In genomic region chr16:12097523-12098428, GRCh38 we compare ENCODE assay signal across 9 cellular contexts.
DNase-seq lines count a peak whose midpoint lies in the region; ATAC-seq, FAIRE-seq and TF ChIP-seq lines count a peak whose summit lies in the region.
"Had no signal": no experiment of that assay in that cellular context is flagged by ENCODE, and none has a peak within 500 bp of the region (broad histone marks: within the 10 kb centered on the region; RNA-seq: fewer than 3 reads in every experiment).

No MANE protein-coding gene starts in this region.

- 47% methylated on average over 20 of the region's 20 CpGs for WGBS in K562 (ENCODE audit: insufficient coverage, low coverage, missing lambda C conversion rate)

- in situ Hi-C loops in K562 (cut with MboI), result loop anchor here (10.0 kb wide), 1 partner anchor 167 kb away; no protein-coding TSS in a partner anchor

- peak; percentile 49 for FAIRE-seq in K562 (lab: Jason Lieb, UNC)

- H3K4me1 Mint-ChIP-seq in GM23338, result peaks cover 39% of the 10 kb centered on the region
- peaks cover 2% of the 10 kb centered on the region for H3K4me1 Mint-ChIP-seq in activated CD4-positive, alpha-beta T cell treated with anti-CD3 and anti-CD28 coated beads, Interleukin-2, amount 10 ng/mL, durations not matched to agents 24 days and 14 days

- H3K36me3 Mint-ChIP-seq in GM23338 (ENCODE audit: low read depth), result no peaks in the 10 kb centered on the region
- peaks cover 1% of the 10 kb centered on the region for H3K36me3 Mint-ChIP-seq in activated CD4-positive, alpha-beta T cell treated with anti-CD3 and anti-CD28 coated beads, Interleukin-2, amount 10 ng/mL, durations not matched to agents 24 days and 14 days (ENCODE audit: low read depth)

- no peak for DNase-seq in GM23338 (ENCODE audit: low spot score)
- DNase-seq in K562 (ENCODE audit: extremely low read depth in 1 of 4, low spot score in 3 of 4), result peak in 2 of 4 experiments; percentile 19 to 44
- DNase-seq in hypothalamus (lab: John Stamatoyannopoulos, UW), result peak in 35 of 51 donors; percentile 8 to 69 (median 40)
- DNase-seq in renal cortical epithelial cell (ENCODE audit: low read depth), result peak; percentile 60
- DNase-seq in NCI-H1436 (lab: John Stamatoyannopoulos, UW), result no peak
- DNase-seq in NCI-H2171 (lab: John Stamatoyannopoulos, UW), result no peak
- no peak for DNase-seq in activated CD4-positive, alpha-beta T cell treated with anti-CD3 and anti-CD28 coated beads, Interleukin-2, amount 10 ng/mL, durations not matched to agents 24 days and 14 days
- no peak for DNase-seq in activated CD4-positive, CD25-positive, alpha-beta regulatory T cell (lab: John Stamatoyannopoulos, UW)
- DNase-seq: activated naive CD8-positive, alpha-beta T cell treated with anti-CD3 and anti-CD28 coated beads for 36 hours had no signal

- intact Hi-C loops in K562 (cut with micrococcal nuclease), result loop anchor here (10.0 kb wide), 1 partner anchor 77 kb away; no protein-coding TSS in a partner anchor
- intact Hi-C loops in activated CD4-positive, alpha-beta T cell treated with anti-CD3 and anti-CD28 coated beads, Interleukin-2, amount 10 ng/mL, durations not matched to agents 24 days and 14 days (cut with micrococcal nuclease), result no loop called here

- H3K4me3 ChIP-seq in GM23338, result no peak overlapping the region
- no peak overlapping the region for H3K4me3 ChIP-seq in K562

- H3K9me1 ChIP-seq in K562 (ENCODE audit: control insufficient read depth, insufficient read depth, low read length), result no peaks in the 10 kb centered on the region

- H3K27me3 ChIP-seq in GM23338 (ENCODE audit: insufficient read depth) (no peaks in the 10 kb centered on the region), K562 (ENCODE audit: control insufficient read depth in 2 of 2, insufficient read depth in 2 of 2, low read length in 2 of 2) (no peaks in the 10 kb centered on the region; a peak in 2 of 5 replicates)

- no peak for TF ChIP-seq CTCF in GM23338 (conservative IDR thresholded peaks at IDR 0.05; ENCODE audit: low read depth in 2 of 2)
- TF ChIP-seq CTCF in K562 (IDR thresholded peaks at IDR 0.05 in 2 of 3, conservative IDR thresholded peaks at IDR 0.05 in 1 of 3; ENCODE audit: insufficient read depth in 2 of 3, low read depth in 1 of 3, low read length in 3 of 3), result no peak

- peak overlapping the region in 1 of 2 experiments; percentile 55; a peak in 1 of 4 replicates for H3K9ac ChIP-seq in K562 (ENCODE audit: insufficient read depth in 1 of 2, low read depth in 2 of 2, low read length in 2 of 2)

- TF ChIP-seq EP300 in K562 (IDR thresholded peaks at IDR 0.05; ENCODE audit: low read length), result peak; percentile 67

- H3K4me1 ChIP-seq in GM23338 (ENCODE audit: insufficient read depth), result no peaks in the 10 kb centered on the region; the same call in 1 of the 2 replicates
- peaks cover 9 to 10% of the 10 kb centered on the region in 2 experiments; a peak in 4 of 5 replicates for H3K4me1 ChIP-seq in K562 (replicated peaks in 1 of 2; ENCODE audit: control insufficient read depth in 2 of 2, insufficient read depth in 2 of 2, low read length in 2 of 2)

- no peak overlapping the region for H3K27ac Mint-ChIP-seq in GM23338
- no peak overlapping the region for H3K27ac Mint-ChIP-seq in activated CD4-positive, alpha-beta T cell treated with anti-CD3 and anti-CD28 coated beads, Interleukin-2, amount 10 ng/mL, durations not matched to agents 24 days and 14 days
- H3K27ac Mint-ChIP-seq: activated naive CD8-positive, alpha-beta T cell treated with anti-CD3 and anti-CD28 coated beads for 36 hours had no signal

- H3K4me2 ChIP-seq in GM23338, result 0 out of 2 replicates have a peak overlapping the region, but pooled peaks have one; percentile 26
- H3K4me2 ChIP-seq in K562 (ENCODE audit: insufficient read depth, low read length), result no peak overlapping the region; the same call in 1 of the 2 replicates

- H4K20me1 ChIP-seq in GM23338 (replicated peaks; ENCODE audit: insufficient read depth) (no peaks in the 10 kb centered on the region), K562 (replicated peaks; ENCODE audit: control insufficient read depth, insufficient read depth, low read length) (0 out of 2 replicates have a peak, but pooled peaks cover 10% of the 10 kb centered on the region)

- CTCF ChIA-PET in K562 (lab: Yijun Ruan, JAX; ENCODE audit: low intra/inter-chr PET ratio), result interaction anchor here (0.7 kb wide), 1 partner anchor 118 kb away, joined by 4 read pairs; no protein-coding TSS in a partner anchor

- H3K9me3 Mint-ChIP-seq in GM23338, result no peaks in the 10 kb centered on the region; the same call in 2 of the 3 replicates
- no peaks in the 10 kb centered on the region for H3K9me3 Mint-ChIP-seq in activated CD4-positive, alpha-beta T cell treated with anti-CD3 and anti-CD28 coated beads, Interleukin-2, amount 10 ng/mL, durations not matched to agents 24 days and 14 days
- H3K9me3 Mint-ChIP-seq: activated naive CD8-positive, alpha-beta T cell treated with anti-CD3 and anti-CD28 coated beads for 36 hours had no signal

- POLR2A ChIA-PET in K562 (lab: Yijun Ruan, JAX), result interaction anchor here (0.9 to 1.3 kb wide), 3 partner anchors 8 to 170 kb away, joined by 3 to 5 read pairs (median 4); no protein-coding TSS in a partner anchor

- no peaks in the 10 kb centered on the region for H3F3A ChIP-seq in GM23338 (replicated peaks; ENCODE audit: low read depth)

- ATAC-seq in GM23338, result peak; percentile 30; the same call in 2 of the 3 replicates
- peak; percentile 80 for ATAC-seq in K562

- TF ChIP-seq POLR2A in K562 (conservative IDR thresholded peaks at IDR 0.05), result no peak

- H3K36me3 ChIP-seq in GM23338 (ENCODE audit: insufficient read depth) (no peaks in the 10 kb centered on the region), K562 (ENCODE audit: control insufficient read depth, insufficient read depth, low read length) (no peaks in the 10 kb centered on the region)

- H3K79me2 ChIP-seq in GM23338 (replicated peaks; ENCODE audit: insufficient read depth), result no peaks in the 10 kb centered on the region
- no peaks in the 10 kb centered on the region for H3K79me2 ChIP-seq in K562 (ENCODE audit: control insufficient read depth, insufficient read depth, low read length)

- no peaks in the 10 kb centered on the region for H3K9me2 ChIP-seq in GM23338 (ENCODE audit: insufficient read depth)

- H3K27me3 Mint-ChIP-seq in GM23338 (ENCODE audit: insufficient read depth, low read depth, poor library complexity), result peaks cover 8% of the 10 kb centered on the region
- no peaks in the 10 kb centered on the region for H3K27me3 Mint-ChIP-seq in activated CD4-positive, alpha-beta T cell treated with anti-CD3 and anti-CD28 coated beads, Interleukin-2, amount 10 ng/mL, durations not matched to agents 24 days and 14 days
- H3K27me3 Mint-ChIP-seq: activated naive CD8-positive, alpha-beta T cell treated with anti-CD3 and anti-CD28 coated beads for 36 hours had no signal

- no peak overlapping the region for H3K4me3 Mint-ChIP-seq in GM23338
- H3K4me3 Mint-ChIP-seq in activated CD4-positive, alpha-beta T cell treated with anti-CD3 and anti-CD28 coated beads, Interleukin-2, amount 10 ng/mL, durations not matched to agents 24 days and 14 days, result no peak overlapping the region
- H3K4me3 Mint-ChIP-seq: activated naive CD8-positive, alpha-beta T cell treated with anti-CD3 and anti-CD28 coated beads for 36 hours had no signal

- no peak overlapping the region for H2AFZ ChIP-seq in GM23338
- H2AFZ ChIP-seq in K562 (ENCODE audit: low read depth, low read length), result no peak overlapping the region

- H3K27ac ChIP-seq in GM23338 (ENCODE audit: low read depth), result no peak overlapping the region
- H3K27ac ChIP-seq in K562 (ENCODE audit: extremely low read depth, low read depth, low read length), result no peak overlapping the region

- no TSS peak for BruUV-seq in K562 (replicated peaks; lab: Mats Ljungman, UMichigan)

- H3K9me3 ChIP-seq in K562 (replicated peaks; ENCODE audit: control insufficient read depth, insufficient read depth, low read depth, low read length), result no peaks in the 10 kb centered on the region

- TF ChIP-seq RAD21 in K562 (CRISPR knock-in tag; conservative IDR thresholded peaks at IDR 0.05 in 1 of 2, IDR thresholded peaks at IDR 0.05 in 1 of 2), result no peak

TF ChIP-seq in GM23338, 12 proteins besides CTCF, POLR2A, EP300 and RAD21 (continues in another document):
- TF ChIP-seq POLR2AphosphoS5 (IDR thresholded peaks at IDR 0.05; ENCODE audit: low read depth), result no peak
- no peak for TF ChIP-seq JUNB (IDR thresholded peaks at IDR 0.05; ENCODE audit: unreplicated experiment)
- no peak for TF ChIP-seq ETS1 (IDR thresholded peaks at IDR 0.05)
- no peak for TF ChIP-seq EZH2 (IDR thresholded peaks at IDR 0.05; ENCODE audit: low read depth, unreplicated experiment)

TF ChIP-seq in K562, 482 proteins besides CTCF, POLR2A, EP300 and RAD21 (continues in another document):
- TF ChIP-seq SMAD4 (CRISPR knock-in tag; conservative IDR thresholded peaks at IDR 0.05) (peak; percentile 82), MYNN (IDR thresholded peaks at IDR 0.05) (0 out of 2 replicates have a peak, but pooled peaks have one; percentile 51), MYNN (CRISPR knock-in tag; IDR thresholded peaks at IDR 0.05) (no peak), MBD2 (IDR thresholded peaks at IDR 0.05; ENCODE audit: borderline replicate concordance, low read depth) (no peak), ATF6 (CRISPR knock-in tag; IDR thresholded peaks at IDR 0.05) (no peak), NR2C1 (IDR thresholded peaks at IDR 0.05) (no peak), NR2C1 (tag; IDR thresholded peaks at IDR 0.05) (peak; percentile 51; the same call in 1 of the 2 replicates), TEAD4 (IDR thresholded peaks at IDR 0.05; ENCODE audit: low read length) (peak; percentile 23; the same call in 1 of the 2 replicates), TEAD4 (CRISPR knock-in tag; IDR thresholded peaks at IDR 0.05; ENCODE audit: borderline replicate concordance) (no peak), CBFA2T3 (IDR thresholded peaks at IDR 0.05) (peak; percentile 29; the same call in 1 of the 2 replicates)

Comparison
In these comparisons a context has a peak if more than half of its experiments do, and no peak if none do; other contexts are left out.
1. DNase-seq: peak in hypothalamus (35 of 51) and renal cortical epithelial cell (single experiment); none in GM23338 (single experiment), NCI-H1436 (single experiment), NCI-H2171 (single experiment), activated CD4-positive, alpha-beta T cell treated with anti-CD3 and anti-CD28 coated beads, Interleukin-2, amount 10 ng/mL, durations not matched to agents 24 days and 14 days (single experiment) and activated CD4-positive, CD25-positive, alpha-beta regulatory T cell (0 of 4).